ENCODE assay signal across 20 cellular contexts in genomic region chr3:36501568-36502075, GRCh38.
"Had no signal": no experiment of that assay in that cellular context is flagged by ENCODE, and none has a peak within 500 bp of the region (broad histone marks: within the 10 kb centered on the region; RNA-seq: fewer than 3 reads in every experiment).

No MANE protein-coding gene starts in this region.

- H3K4me1 ChIP-seq: adrenal gland, left ventricle myocardium inferior, parathyroid adenoma had no signal

- H3K36me3 ChIP-seq: adrenal gland, cardiac muscle cell, left ventricle myocardium inferior, neutrophil, tibial nerve had no signal

- FAIRE-seq: keratinocyte had no signal

- H3K4me3 ChIP-seq: adrenal gland, cardiac muscle cell, hepatocyte, left ventricle myocardium inferior, tibial nerve had no signal

- H3K9me3 ChIP-seq: adrenal gland, neutrophil had no signal

- H3K4me2 ChIP-seq: hepatocyte had no signal

- H3K79me2 ChIP-seq: hepatocyte, parathyroid adenoma had no signal

- H3K27ac ChIP-seq: adrenal gland, hepatocyte, left ventricle myocardium inferior, neutrophil, parathyroid adenoma, tibial nerve had no signal

- H3K27me3 ChIP-seq: adrenal gland, cardiac muscle cell, hepatocyte, tibial nerve had no signal

- DNase-seq: activated CD4-positive, alpha-beta memory T cell treated with anti-CD3 and anti-CD28 coated beads, Interleukin-2, amount 10 ng/mL, durations not matched to agents 7 days and 5 days; activated CD4-positive, alpha-beta T cell treated with anti-CD3 and anti-CD28 coated beads for 4 hours; activated effector memory CD4-positive, alpha-beta T cell treated with Interleukin-2 at 50 U/mL for 16 hours; activated naive CD4-positive, alpha-beta T cell treated with anti-CD3 and anti-CD28 coated beads, Interleukin-2, amount 50 U/mL, for 16 hours; activated T-cell treated with anti-CD3 and anti-CD28 coated beads, Interleukin-2, amount 50 U/mL, for 4 hours; adrenal gland; left ventricle myocardium inferior; natural killer cell; retina; stimulated activated CD4-positive, alpha-beta T cell treated with anti-CD3 and anti-CD28 coated beads, Interleukin-2, amount 100 ng/mL, for 48 hours; T-helper 1 cell; T1000 had no signal

- ATAC-seq: activated T-cell treated with anti-CD3 and anti-CD28 coated beads, Interleukin-2, amount 50 U/mL, for 4 hours; esophagus mucosa; natural killer cell; stimulated activated memory B cell treated with anti-CD40 and anti-IgM and Interleukin-4, amounts not matched to agents 10 μg/mL and 1 μg/mL and 100 μg/mL, for 72 hours had no signal

- H2AFZ ChIP-seq: hepatocyte, parathyroid adenoma had no signal

- H3K9ac ChIP-seq: parathyroid adenoma had no signal
